ENCODE assay signal across 14 cellular contexts in genomic region chr9:87872079-87872624, GRCh38. TPM values are rescaled to one million over a fixed set of nuclear protein-coding genes. Genes with fewer than 3 reads are reported as not detected.
DNase-seq lines count a peak whose midpoint lies in the region.
"Had no signal": no experiment of that assay in that cellular context is flagged by ENCODE, and none has a peak within 500 bp of the region (broad histone marks: within the 10 kb centered on the region; RNA-seq: fewer than 3 reads in every experiment).

No MANE protein-coding gene starts in this region.

- no peak overlapping the region for H3K27ac Mint-ChIP-seq in activated naive CD4-positive, alpha-beta T cell treated with anti-CD3 and anti-CD28 coated beads for 36 hours
- H3K27ac Mint-ChIP-seq: stimulated activated naive CD8-positive, alpha-beta T cell treated with anti-CD3 and anti-CD28 coated beads, Interleukin-15, Interleukin-2, amounts not matched to agents 100 ng/mL and 50 ng/mL, for 24 hours had no signal

- no peaks in the 10 kb centered on the region for H3K9me3 Mint-ChIP-seq in activated naive CD4-positive, alpha-beta T cell treated with anti-CD3 and anti-CD28 coated beads for 36 hours
- H3K9me3 Mint-ChIP-seq: central memory CD8-positive, alpha-beta T cell had no signal

- H3K36me3 Mint-ChIP-seq in activated naive CD4-positive, alpha-beta T cell treated with anti-CD3 and anti-CD28 coated beads for 36 hours (ENCODE audit: low read depth), result no peaks in the 10 kb centered on the region

- H3K4me3 Mint-ChIP-seq in activated naive CD4-positive, alpha-beta T cell treated with anti-CD3 and anti-CD28 coated beads for 36 hours, result no peak overlapping the region
- H3K4me3 Mint-ChIP-seq: central memory CD8-positive, alpha-beta T cell; stimulated activated naive CD8-positive, alpha-beta T cell treated with anti-CD3 and anti-CD28 coated beads, Interleukin-15, Interleukin-2, amounts not matched to agents 100 ng/mL and 50 ng/mL, for 24 hours had no signal

- CTCF ChIA-PET in activated naive CD4-positive, alpha-beta T cell treated with anti-CD3 and anti-CD28 coated beads for 36 hours (lab: Charles Lee), result no interaction called here

- H3K27me3 Mint-ChIP-seq in activated naive CD4-positive, alpha-beta T cell treated with anti-CD3 and anti-CD28 coated beads for 36 hours (ENCODE audit: low read depth), result peaks cover 2% of the 10 kb centered on the region

- intact Hi-C loops in posterior vena cava (cut with DNase I), result no loop called here
- intact Hi-C loops in activated naive CD4-positive, alpha-beta T cell treated with anti-CD3 and anti-CD28 coated beads for 36 hours (cut with micrococcal nuclease), result no loop called here

- no peaks in the 10 kb centered on the region for H3K4me1 Mint-ChIP-seq in activated naive CD4-positive, alpha-beta T cell treated with anti-CD3 and anti-CD28 coated beads for 36 hours (ENCODE audit: low read depth)
- H3K4me1 Mint-ChIP-seq: central memory CD8-positive, alpha-beta T cell had no signal

- DNase-seq in EH (ENCODE audit: low read depth) (peak; percentile 62), NCI-H446 treated with DMSO at 0.1 percent for 48 hours (lab: John Stamatoyannopoulos, UW) (peak; percentile 78), fibroblast of peridontal ligament (ENCODE audit: extremely low read depth) (peak; percentile 49), posterior vena cava (ENCODE audit: low spot score) (peak; percentile 72), epidermal melanocyte (ENCODE audit: insufficient read length, low spot score) (no peak)
- DNase-seq in activated CD4-positive, alpha-beta T cell treated with anti-CD3 and anti-CD28 coated beads for 48 hours, result no peak
- no peak for DNase-seq in activated naive CD4-positive, alpha-beta T cell treated with anti-CD3 and anti-CD28 coated beads for 36 hours
- DNase-seq: activated CD4-positive, alpha-beta T cell treated with anti-CD3 and anti-CD28 coated beads, Interleukin-2, amount 50 U/mL, for 48 hours; activated gamma-delta T cell; T-helper 9 cell had no signal

RNA-seq across cellular contexts. Expression of gene SPATA31E1, which starts 10.5 kb away (rescaled TPM):
- not detected for total RNA-seq in posterior vena cava
- total RNA-seq in activated naive CD4-positive, alpha-beta T cell treated with anti-CD3 and anti-CD28 coated beads for 36 hours, result not detected
- total RNA-seq: epithelial cell of proximal tubule, renal cortical epithelial cell had no signal

RNA-seq across cellular contexts. Expression of gene SPATA31C1, which starts 45.6 kb away (rescaled TPM):
- not detected for total RNA-seq in posterior vena cava
- not detected for total RNA-seq in activated naive CD4-positive, alpha-beta T cell treated with anti-CD3 and anti-CD28 coated beads for 36 hours
- total RNA-seq: epithelial cell of proximal tubule, renal cortical epithelial cell had no signal

Comparison
In these comparisons a context has a peak if more than half of its experiments do, and no peak if none do; other contexts are left out.
1. DNase-seq: peak in EH (single experiment), NCI-H446 treated with DMSO at 0.1 percent for 48 hours (single experiment), fibroblast of peridontal ligament (single experiment) and posterior vena cava (single experiment); none in activated CD4-positive, alpha-beta T cell treated with anti-CD3 and anti-CD28 coated beads for 48 hours (single experiment), epidermal melanocyte (single experiment) and activated naive CD4-positive, alpha-beta T cell treated with anti-CD3 and anti-CD28 coated beads for 36 hours (single experiment).